37 cellular contexts compared by ENCODE assay signal in the genomic region with DNA sequence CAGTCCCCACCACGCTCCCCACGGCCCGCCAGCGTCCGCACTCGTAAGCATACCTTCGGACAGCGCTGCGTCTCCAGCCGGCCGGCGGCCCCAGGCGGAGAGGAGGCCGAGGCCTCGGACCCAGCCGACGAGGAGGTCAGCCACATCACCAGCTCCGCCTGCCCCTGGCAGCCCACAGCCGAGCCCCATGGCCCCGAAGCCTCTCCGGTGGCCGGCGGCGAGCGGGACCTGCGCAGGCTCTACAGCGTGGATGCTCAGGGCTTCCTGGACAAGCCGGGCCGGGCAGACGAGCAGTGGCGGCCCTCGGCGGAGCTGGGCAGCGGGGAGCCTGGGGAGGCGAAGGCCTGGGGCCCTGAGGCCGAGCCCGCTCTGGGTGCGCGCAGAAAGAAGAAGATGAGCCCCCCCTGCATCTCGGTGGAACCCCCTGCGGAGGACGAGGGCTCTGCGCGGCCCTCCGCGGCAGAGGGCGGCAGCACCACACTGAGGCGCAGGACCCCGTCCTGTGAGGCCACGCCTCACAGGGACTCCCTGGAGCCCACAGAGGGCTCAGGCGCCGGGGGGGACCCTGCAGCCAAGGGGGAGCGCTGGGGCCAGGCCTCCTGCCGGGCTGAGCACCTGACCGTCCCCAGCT. TPM values are rescaled to one million over a fixed set of nuclear protein-coding genes. Genes with fewer than 3 reads are reported as not detected.
"Had no signal": no experiment of that assay in that cellular context is flagged by ENCODE, and none has a peak within 500 bp of the region (broad histone marks: within the 10 kb centered on the region; RNA-seq: fewer than 3 reads in every experiment).

No MANE protein-coding gene starts in this region.

- H3K4me1 ChIP-seq: adrenal gland, body of pancreas, breast epithelium had no signal

- H3K9me3 ChIP-seq: adrenal gland, body of pancreas, breast epithelium had no signal

- FAIRE-seq: astrocyte, TTC549 had no signal

- H3K4me3 ChIP-seq: adrenal gland, body of pancreas, breast epithelium had no signal

- H3K27ac ChIP-seq: adrenal gland, body of pancreas, brain microvascular endothelial cell, breast epithelium, VCaP had no signal

- DNase-seq: activated B cell treated with CpG ODN at 0.5 μM for 24 hours; activated CD4-positive, alpha-beta memory T cell treated with anti-CD3 and anti-CD28 coated beads for 36 hours; activated CD4-positive, alpha-beta T cell treated with anti-CD3 and anti-CD28 coated beads for 4 hours; activated CD4-positive, alpha-beta T cell treated with anti-CD3 and anti-CD28 coated beads, Interleukin-2, amount 10 ng/mL, durations not matched to agents 24 days and 14 days; activated CD4-positive, alpha-beta T cell treated with anti-CD3 and anti-CD28 coated beads, Interleukin-2, amount 50 U/mL, for 1 hour; activated CD4-positive, alpha-beta T cell treated with anti-CD3 and anti-CD28 coated beads, Interleukin-2, amount 50 U/mL, for 4 hours; activated CD4-positive, CD25-positive, alpha-beta regulatory T cell treated with anti-CD3 and anti-CD28 coated beads, Interleukin-2, amount 50 U/mL, for 72 hours; activated CD8-positive, alpha-beta memory T cell treated with anti-CD3 and anti-CD28 coated beads, Interleukin-2, amount 50 U/mL, for 4 hours; activated CD8-positive, alpha-beta T cell treated with anti-CD3 and anti-CD28 coated beads for 36 hours; activated effector memory CD4-positive, alpha-beta T cell treated with anti-CD3 and anti-CD28 coated beads, Interleukin-2, amount 50 U/mL, for 16 hours; activated gamma-delta T cell treated with Interleukin-2 at 50 U/mL for 16 hours; activated naive CD4-positive, alpha-beta T cell; activated naive CD4-positive, alpha-beta T cell treated with anti-CD3 and anti-CD28 coated beads for 36 hours; activated naive CD4-positive, alpha-beta T cell treated with anti-CD3 and anti-CD28 coated beads, Interleukin-2, amount 50 U/mL, for 16 hours; activated naive CD8-positive, alpha-beta T cell treated with anti-CD3 and anti-CD28 coated beads for 36 hours; activated T-cell treated with anti-CD3 and anti-CD28 coated beads for 4 hours; activated T-cell treated with anti-CD3 and anti-CD28 coated beads, Interleukin-2, amount 50 U/mL, for 1 hour; activated T-cell treated with anti-CD3 and anti-CD28 coated beads, Interleukin-2, amount 50 U/mL, for 4 hours; activated T-cell treated with anti-CD3 and anti-CD28 coated beads, Interleukin-2, amount 50 U/mL, for 72 hours; adrenal gland; amniotic stem cell; aorta; body of pancreas; brain microvascular endothelial cell; central memory CD4-positive, alpha-beta T cell; T-helper 2 cell; T-helper 9 cell had no signal

- ATAC-seq: activated CD8-positive, alpha-beta T cell treated with anti-CD3 and anti-CD28 coated beads for 36 hours; activated naive CD4-positive, alpha-beta T cell treated with anti-CD3 and anti-CD28 coated beads, Interleukin-2, amount 50 U/mL, for 72 hours; activated T-cell treated with anti-CD3 and anti-CD28 coated beads, Interleukin-2, amount 50 U/mL, for 4 hours; activated T-cell treated with anti-CD3 and anti-CD28 coated beads, Interleukin-2, amount 50 U/mL, for 72 hours; activated T-helper 17 cell treated with anti-CD3 and anti-CD28 coated beads, Interleukin-2, amount 50 U/mL, for 72 hours; body of pancreas had no signal

- H3K36me3 ChIP-seq: breast epithelium had no signal

- H3K27me3 ChIP-seq: adrenal gland, body of pancreas, brain microvascular endothelial cell had no signal

RNA-seq across cellular contexts. Expression of a gene that starts 4.9 kb away (rescaled TPM):
- total RNA-seq: activated B cell treated with CpG ODN at 0.5 μM for 24 hours; activated CD4-positive, alpha-beta memory T cell treated with anti-CD3 and anti-CD28 coated beads for 36 hours; activated CD4-positive, alpha-beta T cell treated with anti-CD3 and anti-CD28 coated beads, Interleukin-2, amount 10 ng/mL, durations not matched to agents 24 days and 14 days; activated CD8-positive, alpha-beta memory T cell treated with anti-CD3 and anti-CD28 coated beads for 36 hours; activated CD8-positive, alpha-beta T cell treated with anti-CD3 and anti-CD28 coated beads for 36 hours; activated naive CD4-positive, alpha-beta T cell treated with anti-CD3 and anti-CD28 coated beads for 36 hours; activated naive CD4-positive, alpha-beta T cell treated with anti-CD3 and anti-CD28 coated beads, Interleukin-2, amount 50 U/mL, for 72 hours; activated naive CD8-positive, alpha-beta T cell treated with anti-CD3 and anti-CD28 coated beads for 36 hours; activated T-cell treated with anti-CD3 and anti-CD28 coated beads, Interleukin-2, amount 50 U/mL, for 4 hours; activated T-helper 1 cell treated with anti-CD3 and anti-CD28 coated beads, Interleukin-12 subunit alpha, Interleukin-12 subunit beta, Interleukin-2, Interleukin-4 antibody, amounts not matched to agents 30 ng/mL and 10 ng/mL and 1 ng/mL, durations not matched to agents 14 hours and 24 hours and 36 hours; activated T-helper 17 cell treated with anti-CD3 and anti-CD28 coated beads, Interleukin-2, amount 50 U/mL, for 72 hours; astrocyte; body of pancreas; cardiac septum; cerebellum had no signal

RNA-seq across cellular contexts. Expression of a gene that starts 9.8 kb away (rescaled TPM):
- total RNA-seq: activated B cell treated with CpG ODN at 0.5 μM for 24 hours; activated CD4-positive, alpha-beta memory T cell treated with anti-CD3 and anti-CD28 coated beads for 36 hours; activated CD4-positive, alpha-beta T cell treated with anti-CD3 and anti-CD28 coated beads, Interleukin-2, amount 10 ng/mL, durations not matched to agents 24 days and 14 days; activated CD8-positive, alpha-beta memory T cell treated with anti-CD3 and anti-CD28 coated beads for 36 hours; activated CD8-positive, alpha-beta T cell treated with anti-CD3 and anti-CD28 coated beads for 36 hours; activated naive CD4-positive, alpha-beta T cell treated with anti-CD3 and anti-CD28 coated beads for 36 hours; activated naive CD8-positive, alpha-beta T cell treated with anti-CD3 and anti-CD28 coated beads for 36 hours; activated T-helper 1 cell treated with anti-CD3 and anti-CD28 coated beads, Interleukin-12 subunit alpha, Interleukin-12 subunit beta, Interleukin-2, Interleukin-4 antibody, amounts not matched to agents 30 ng/mL and 10 ng/mL and 1 ng/mL, durations not matched to agents 14 hours and 24 hours and 36 hours; activated T-helper 17 cell treated with anti-CD3 and anti-CD28 coated beads, Interleukin-2, amount 50 U/mL, for 72 hours; astrocyte; cerebellum had no signal

RNA-seq across cellular contexts. Expression of a gene that starts 20.3 kb away (rescaled TPM):
- total RNA-seq: activated B cell treated with CpG ODN at 0.5 μM for 24 hours; activated CD4-positive, alpha-beta memory T cell treated with anti-CD3 and anti-CD28 coated beads for 36 hours; activated CD4-positive, alpha-beta T cell treated with anti-CD3 and anti-CD28 coated beads, Interleukin-2, amount 10 ng/mL, durations not matched to agents 24 days and 14 days; activated CD8-positive, alpha-beta memory T cell treated with anti-CD3 and anti-CD28 coated beads for 36 hours; activated CD8-positive, alpha-beta T cell treated with anti-CD3 and anti-CD28 coated beads for 36 hours; activated naive CD4-positive, alpha-beta T cell treated with anti-CD3 and anti-CD28 coated beads for 36 hours; activated naive CD8-positive, alpha-beta T cell treated with anti-CD3 and anti-CD28 coated beads for 36 hours; activated T-helper 1 cell treated with anti-CD3 and anti-CD28 coated beads, Interleukin-12 subunit alpha, Interleukin-12 subunit beta, Interleukin-2, Interleukin-4 antibody, amounts not matched to agents 30 ng/mL and 10 ng/mL and 1 ng/mL, durations not matched to agents 14 hours and 24 hours and 36 hours; astrocyte had no signal

RNA-seq across cellular contexts. Expression of a gene that starts 35.7 kb away (rescaled TPM):
- total RNA-seq: activated B cell treated with CpG ODN at 0.5 μM for 24 hours; activated CD4-positive, alpha-beta memory T cell treated with anti-CD3 and anti-CD28 coated beads for 36 hours; activated CD4-positive, alpha-beta T cell treated with anti-CD3 and anti-CD28 coated beads, Interleukin-2, amount 10 ng/mL, durations not matched to agents 24 days and 14 days; activated CD8-positive, alpha-beta memory T cell treated with anti-CD3 and anti-CD28 coated beads for 36 hours; activated CD8-positive, alpha-beta T cell treated with anti-CD3 and anti-CD28 coated beads for 36 hours; activated naive CD4-positive, alpha-beta T cell treated with anti-CD3 and anti-CD28 coated beads for 36 hours; activated naive CD4-positive, alpha-beta T cell treated with anti-CD3 and anti-CD28 coated beads, Interleukin-2, amount 50 U/mL, for 72 hours; activated naive CD8-positive, alpha-beta T cell treated with anti-CD3 and anti-CD28 coated beads for 36 hours; activated T-cell treated with anti-CD3 and anti-CD28 coated beads, Interleukin-2, amount 50 U/mL, for 72 hours; activated T-helper 1 cell treated with anti-CD3 and anti-CD28 coated beads, Interleukin-12 subunit alpha, Interleukin-12 subunit beta, Interleukin-2, Interleukin-4 antibody, amounts not matched to agents 30 ng/mL and 10 ng/mL and 1 ng/mL, durations not matched to agents 14 hours and 24 hours and 36 hours; activated T-helper 17 cell treated with anti-CD3 and anti-CD28 coated beads, Interleukin-2, amount 50 U/mL, for 72 hours; adrenal gland; aorta; astrocyte; cardiac septum; cerebellum had no signal
